21 cellular contexts compared by ENCODE assay signal in the genomic region with DNA sequence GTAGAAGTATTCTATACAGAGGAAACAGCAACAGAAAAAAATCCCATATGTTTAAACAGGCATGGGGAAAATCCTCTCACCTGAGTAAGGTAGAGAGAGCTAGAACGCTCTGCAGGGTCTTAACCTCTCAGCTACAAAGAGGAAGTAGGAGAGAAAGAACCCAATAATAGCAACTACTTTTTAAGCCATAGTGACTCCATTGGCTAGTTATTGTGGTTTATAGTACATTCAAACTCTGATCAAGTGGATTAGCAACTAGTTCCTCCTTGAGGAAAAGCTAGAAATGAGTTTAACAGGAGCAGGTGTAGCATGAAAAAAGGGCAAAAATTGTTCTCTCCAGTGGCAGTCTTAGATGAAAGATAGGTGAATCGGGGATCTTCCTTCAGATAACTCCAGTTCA.
A peak's percentile ranks its signal among the peaks of the same experiment; 100 is the strongest.
DNase-seq lines count a peak whose midpoint lies in the region; ATAC-seq, FAIRE-seq and TF ChIP-seq lines count a peak whose summit lies in the region.
"Had no signal": no experiment of that assay in that cellular context is flagged by ENCODE, and none has a peak within 500 bp of the region (broad histone marks: within the 10 kb centered on the region; RNA-seq: fewer than 3 reads in every experiment).

No MANE protein-coding gene starts in this region.

- no peak overlapping the region for H3K9ac ChIP-seq in astrocyte (ENCODE audit: low read length)

- H3K9me3 Mint-ChIP-seq in astrocyte (ENCODE audit: unreplicated experiment): no peaks in the 10 kb centered on the region

- peaks cover 5% of the 10 kb centered on the region for H3K4me1 ChIP-seq in astrocyte (ENCODE audit: insufficient read depth, low read length)

- no peak overlapping the region for H3K4me2 ChIP-seq in astrocyte (ENCODE audit: low read length)

- H3K4me1 Mint-ChIP-seq in astrocyte (ENCODE audit: low read depth, unreplicated experiment): peaks cover 22% of the 10 kb centered on the region

- TF ChIP-seq POLR2A in GM12892 (IDR thresholded peaks at IDR 0.05; ENCODE audit: low read depth, low read length) (no peak), NB4 (IDR thresholded peaks at IDR 0.05; ENCODE audit: extremely low read depth, insufficient read length) (no peak)

- H3K4me3 ChIP-seq in NB4 (ENCODE audit: low read depth, low read length) (no peak overlapping the region), astrocyte (ENCODE audit: insufficient read depth, low read depth, low read length) (no peak overlapping the region)
- H3K4me3 ChIP-seq: HAP-1, K562 had no signal

- ATAC-seq in HG02610 (IDR thresholded peaks at IDR 0.05; ENCODE audit: unreplicated experiment): peak; percentile 24
- ATAC-seq: K562, Panc1 had no signal

- no peak overlapping the region for H2AFZ ChIP-seq in astrocyte (ENCODE audit: low read depth, low read length)

- no peaks in the 10 kb centered on the region for H3K9me3 ChIP-seq in astrocyte (ENCODE audit: insufficient read depth, low read depth, low read length)
- H3K9me3 ChIP-seq: BE2C, HAP-1 had no signal

- FAIRE-seq in GM12892 (lab: Jason Lieb, UNC) (peak; percentile 77), astrocyte (lab: Jason Lieb, UNC) (peak; percentile 37)
- FAIRE-seq: D721Med, K562 had no signal

- no peak for TF ChIP-seq CTCF in NB4 (IDR thresholded peaks at IDR 0.05; ENCODE audit: low read depth, low read length)
- TF ChIP-seq CTCF in astrocyte (IDR thresholded peaks at IDR 0.05; ENCODE audit: insufficient read depth, low read depth, low read length): no peak

- H4K20me1 ChIP-seq in astrocyte (ENCODE audit: insufficient read depth, low read length): no peaks in the 10 kb centered on the region

- H3K27ac ChIP-seq in astrocyte (ENCODE audit: low read depth, low read length): no peak overlapping the region

- H3K36me3 ChIP-seq in astrocyte (ENCODE audit: insufficient read depth, low read length): no peaks in the 10 kb centered on the region
- H3K36me3 ChIP-seq: BE2C, HAP-1 had no signal

- H3K27me3 ChIP-seq in astrocyte (ENCODE audit: insufficient read depth, low read length): no peaks in the 10 kb centered on the region
- H3K27me3 ChIP-seq: BE2C had no signal

- no peak for DNase-seq in GM12892 (ENCODE audit: insufficient read length)
- peak; percentile 9 for DNase-seq in NB4 (ENCODE audit: low read depth)
- no peak for DNase-seq in astrocyte (ENCODE audit: low read depth)
- no peak for DNase-seq in retina
- no peak for DNase-seq in activated CD4-positive, alpha-beta T cell treated with anti-CD3 and anti-CD28 coated beads, Interleukin-2, amount 50 U/mL, for 48 hours
- no peak for DNase-seq in GDM1 (lab: John Stamatoyannopoulos, UW)
- DNase-seq: BE2C, DMS53, MM.1S, NCI-H1694, NCI-H2081, NCI-H2171, NCI-H345, NCI-H524 treated with DMSO at 0.1 percent for 48 hours, SIG-M5, T-helper 9 cell had no signal

- no peaks in the 10 kb centered on the region for H3K79me2 ChIP-seq in astrocyte (ENCODE audit: insufficient read depth, low read length)

- H3K4me3 Mint-ChIP-seq in astrocyte (ENCODE audit: unreplicated experiment): no peak overlapping the region

- no peaks in the 10 kb centered on the region for H3K27me3 Mint-ChIP-seq in astrocyte (ENCODE audit: low read depth, unreplicated experiment)

- H3K36me3 Mint-ChIP-seq in astrocyte (ENCODE audit: low read depth, unreplicated experiment): no peaks in the 10 kb centered on the region

- H3K27ac Mint-ChIP-seq in astrocyte (ENCODE audit: unreplicated experiment): no peak overlapping the region
